Comparison of ENCODE assay signal across 10 cellular contexts in genomic region chr9:107874591-107875374, GRCh38.
DNase-seq lines count a peak whose midpoint lies in the region; ATAC-seq, FAIRE-seq and TF ChIP-seq lines count a peak whose summit lies in the region.
"Had no signal": no experiment of that assay in that cellular context is flagged by ENCODE, and none has a peak within 500 bp of the region (broad histone marks: within the 10 kb centered on the region; RNA-seq: fewer than 3 reads in every experiment).

No MANE protein-coding gene starts in this region.

- POLR2A ChIA-PET in activated B cell treated with CpG ODN at 0.5 μM for 24 hours (lab: Charles Lee), result interaction anchor here (1.2 kb wide), 1 partner anchor 45 kb away, joined by 3 read pairs; no protein-coding TSS in a partner anchor

- no peaks in the 10 kb centered on the region for H3K36me3 Mint-ChIP-seq in activated B cell treated with CpG ODN at 0.5 μM for 24 hours (ENCODE audit: low read depth)
- H3K36me3 Mint-ChIP-seq in natural killer cell treated with Interleukin-12 subunit alpha and Interleukin-12 subunit beta and Interleukin-15 and Interleukin-18, amount 100 ng/mL, for 72 hours, result no peaks in the 10 kb centered on the region

- no peaks in the 10 kb centered on the region for H3K9me3 Mint-ChIP-seq in activated B cell treated with CpG ODN at 0.5 μM for 24 hours
- H3K9me3 Mint-ChIP-seq in natural killer cell treated with Interleukin-12 subunit alpha and Interleukin-12 subunit beta and Interleukin-15 and Interleukin-18, amount 100 ng/mL, for 72 hours, result peaks cover 3% of the 10 kb centered on the region
- H3K9me3 Mint-ChIP-seq: nephron had no signal

- ATAC-seq in GM18499 (IDR thresholded peaks at IDR 0.05; ENCODE audit: insufficient read depth, unreplicated experiment) (peak; percentile 85), GM21526 (IDR thresholded peaks at IDR 0.05; ENCODE audit: low FRiP score, unreplicated experiment) (peak; percentile 77), HG03342 (IDR thresholded peaks at IDR 0.05; ENCODE audit: unreplicated experiment) (peak; percentile 75), activated B cell treated with CpG ODN at 0.5 μM for 24 hours (ENCODE audit: low read depth) (peak; percentile 65), omental fat pad (ENCODE audit: low FRiP score) (no peak)
- ATAC-seq in natural killer cell treated with Interleukin-12 subunit alpha and Interleukin-12 subunit beta and Interleukin-15 and Interleukin-18, amount 100 ng/mL, for 72 hours, result no peak

- peak overlapping the region; percentile 59 for H3K4me3 Mint-ChIP-seq in activated B cell treated with CpG ODN at 0.5 μM for 24 hours
- H3K4me3 Mint-ChIP-seq in natural killer cell treated with Interleukin-12 subunit alpha and Interleukin-12 subunit beta and Interleukin-15 and Interleukin-18, amount 100 ng/mL, for 72 hours, result no peak overlapping the region
- H3K4me3 Mint-ChIP-seq: nephron had no signal

- CTCF ChIA-PET in activated B cell treated with CpG ODN at 0.5 μM for 24 hours (lab: Charles Lee), result interaction anchor here (0.9 kb wide), 1 partner anchor 45 kb away, joined by 3 read pairs; no protein-coding TSS in a partner anchor

- H3K4me1 Mint-ChIP-seq in activated B cell treated with CpG ODN at 0.5 μM for 24 hours, result peaks cover 81% of the 10 kb centered on the region
- H3K4me1 Mint-ChIP-seq in natural killer cell treated with Interleukin-12 subunit alpha and Interleukin-12 subunit beta and Interleukin-15 and Interleukin-18, amount 100 ng/mL, for 72 hours (ENCODE audit: low read depth in 2 of 2), result no peaks in the 10 kb centered on the region

- H3K27me3 Mint-ChIP-seq in activated B cell treated with CpG ODN at 0.5 μM for 24 hours, result no peaks in the 10 kb centered on the region
- H3K27me3 Mint-ChIP-seq in natural killer cell treated with Interleukin-12 subunit alpha and Interleukin-12 subunit beta and Interleukin-15 and Interleukin-18, amount 100 ng/mL, for 72 hours, result peaks cover 0 to 2% of the 10 kb centered on the region in 2 donors

- DNase-seq in activated B cell treated with CpG ODN at 0.5 μM for 24 hours (no peak), omental fat pad (ENCODE audit: low spot score) (no peak), iPS-NIHi7 (ENCODE audit: extremely low spot score) (no peak), frontal cortex (ENCODE audit: low spot score in 2 of 2) (no peak)
- no peak for DNase-seq in natural killer cell treated with Interleukin-12 subunit alpha and Interleukin-12 subunit beta and Interleukin-15 and Interleukin-18, amount 100 ng/mL, for 72 hours (ENCODE audit: low spot score)
- DNase-seq: NCI-H510A treated with DMSO at 0.1 percent for 48 hours had no signal

- intact Hi-C loops in activated B cell treated with CpG ODN at 0.5 μM for 24 hours (cut with micrococcal nuclease), result loop anchor here (2.0 to 10.0 kb wide), 3 partner anchors 386 to 1540 kb away; partner anchors contain the start of genes KLF4 and RAD23B

- peak overlapping the region; percentile 56 for H3K27ac Mint-ChIP-seq in activated B cell treated with CpG ODN at 0.5 μM for 24 hours
- H3K27ac Mint-ChIP-seq in natural killer cell treated with Interleukin-12 subunit alpha and Interleukin-12 subunit beta and Interleukin-15 and Interleukin-18, amount 100 ng/mL, for 72 hours, result no peak overlapping the region
- H3K27ac Mint-ChIP-seq: nephron had no signal

- FAIRE-seq in frontal cortex (lab: Jason Lieb, UNC), result no peak

- no peak for TF ChIP-seq CTCF in activated B cell treated with CpG ODN at 0.5 μM for 24 hours (IDR thresholded peaks at IDR 0.05)
- no peak for TF ChIP-seq CTCF in omental fat pad (IDR thresholded peaks at IDR 0.05)

Comparison
In these comparisons a context has a peak if more than half of its experiments do, and no peak if none do; other contexts are left out.
1. ATAC-seq: peak in GM18499 (single experiment), GM21526 (single experiment), HG03342 (single experiment) and activated B cell treated with CpG ODN at 0.5 μM for 24 hours (single experiment); none in omental fat pad (single experiment) and natural killer cell treated with Interleukin-12 subunit alpha and Interleukin-12 subunit beta and Interleukin-15 and Interleukin-18, amount 100 ng/mL, for 72 hours (0 of 2).